ENCODE assay signal across 8 cellular contexts in genomic region chr12:89352492-89353187, GRCh38. TPM values are rescaled to one million over a fixed set of nuclear protein-coding genes. Genes with fewer than 3 reads are reported as not detected.
A peak's percentile ranks its signal among the peaks of the same experiment; 100 is the strongest.
DNase-seq lines count a peak whose midpoint lies in the region; ATAC-seq and TF ChIP-seq lines count a peak whose summit lies in the region.

TSS of gene DUSP6 (minus strand) at chr12:89352501. CDS start at chr12:89352039, 462 bp downstream.

- H3K4me3 Mint-ChIP-seq in activated naive CD8-positive, alpha-beta T cell treated with anti-CD3 and anti-CD28 coated beads, Interleukin-2, amount 50 U/mL, for 24 hours: peak within 1 kb of the TSS; percentile 95

- peaks cover 9% of the 10 kb centered on the region for H3K27me3 Mint-ChIP-seq in activated naive CD8-positive, alpha-beta T cell treated with anti-CD3 and anti-CD28 coated beads, Interleukin-2, amount 50 U/mL, for 24 hours

- DNase-seq in DMS 273 treated with DMSO at 0.1 percent for 48 hours (lab: John Stamatoyannopoulos, UW) (peak; percentile 93), HCEC 1CT (peak; percentile 100), NCI-H1436 (lab: John Stamatoyannopoulos, UW) (peak; percentile 95), T-helper 1 cell (peak; percentile 58 to 99 (median 73)), head of caudate nucleus (peak; percentile 74 to 98 (median 93)), omental fat pad (ENCODE audit: low spot score) (peak; percentile 82), superior temporal gyrus (ENCODE audit: extremely low spot score) (peak; percentile 90)
- peak; percentile 84 for DNase-seq in activated naive CD8-positive, alpha-beta T cell treated with anti-CD3 and anti-CD28 coated beads, Interleukin-2, amount 50 U/mL, for 24 hours

- no peaks in the 10 kb centered on the region for H3K9me3 Mint-ChIP-seq in activated naive CD8-positive, alpha-beta T cell treated with anti-CD3 and anti-CD28 coated beads, Interleukin-2, amount 50 U/mL, for 24 hours

- H3K4me1 Mint-ChIP-seq in activated naive CD8-positive, alpha-beta T cell treated with anti-CD3 and anti-CD28 coated beads, Interleukin-2, amount 50 U/mL, for 24 hours: peaks cover 61% of the 10 kb centered on the region

- H3K27ac Mint-ChIP-seq in activated naive CD8-positive, alpha-beta T cell treated with anti-CD3 and anti-CD28 coated beads, Interleukin-2, amount 50 U/mL, for 24 hours: peak within 1 kb of the TSS; percentile 97

- peaks cover 25% of the 10 kb centered on the region for H3K36me3 Mint-ChIP-seq in activated naive CD8-positive, alpha-beta T cell treated with anti-CD3 and anti-CD28 coated beads, Interleukin-2, amount 50 U/mL, for 24 hours (ENCODE audit: low read depth)

- ATAC-seq in activated naive CD8-positive, alpha-beta T cell treated with anti-CD3 and anti-CD28 coated beads, Interleukin-2, amount 50 U/mL, for 24 hours: peak; percentile 87
- peak; percentile 80 for ATAC-seq in omental fat pad (ENCODE audit: low FRiP score)

- intact Hi-C loops in head of caudate nucleus (cut with DNase I): loop anchor here (5.0 to 10.0 kb wide), 3 partner anchors 110 to 298 kb away; partner anchors contain the start of gene POC1B

- no peak for TF ChIP-seq CTCF in omental fat pad (IDR thresholded peaks at IDR 0.05)

RNA-seq across cellular contexts. Expression of gene DUSP6, which starts in this region (rescaled TPM):
- total RNA-seq in omental fat pad: 100 to 1,000 TPM; 201 to 329 (median 213) TPM

Comparison
In these comparisons a context has a peak if more than half of its experiments do, and no peak if none do; other contexts are left out.
1. Peak in every context shown above with its lines: DNase-seq and ATAC-seq.